ENCODE assay signal across 1 cellular context in genomic region chr19:48588670-48589399, GRCh38.
TF ChIP-seq lines count a peak whose summit lies in the region.

No MANE protein-coding gene starts in this region.

TF ChIP-seq in HepG2, 621 proteins besides CTCF, POLR2A, EP300 and RAD21 (continued from another document and continues in another):
- no peak for TF ChIP-seq ZBTB40 (IDR thresholded peaks at IDR 0.05)
- TF ChIP-seq ZBTB40 (CRISPR knock-in tag; IDR thresholded peaks at IDR 0.05): no peak
- no peak for TF ChIP-seq THAP8 (CRISPR knock-in tag; IDR thresholded peaks at IDR 0.05; ENCODE audit: borderline replicate concordance)
- TF ChIP-seq PCBP1 (IDR thresholded peaks at IDR 0.05; ENCODE audit: borderline replicate concordance, low read depth, low read length): peak; percentile 79; the same call in 1 of the 2 replicates
- no peak for TF ChIP-seq ZSCAN30 (CRISPR knock-in tag; IDR thresholded peaks at IDR 0.05)
- TF ChIP-seq ZNF10 (CRISPR knock-in tag; IDR thresholded peaks at IDR 0.05; ENCODE audit: borderline replicate concordance, low read depth): no peak
- TF ChIP-seq ZNF30 (CRISPR knock-in tag; IDR thresholded peaks at IDR 0.05): no peak
- TF ChIP-seq CREM (IDR thresholded peaks at IDR 0.05): no peak
- TF ChIP-seq CREM (CRISPR knock-in tag; IDR thresholded peaks at IDR 0.05): no peak
- no peak for TF ChIP-seq MEIS2 (CRISPR knock-in tag; IDR thresholded peaks at IDR 0.05)
- TF ChIP-seq TSC22D2 (CRISPR knock-in tag; IDR thresholded peaks at IDR 0.05; ENCODE audit: borderline replicate concordance): no peak
- no peak for TF ChIP-seq ZNF644 (CRISPR knock-in tag; IDR thresholded peaks at IDR 0.05; ENCODE audit: low read depth)
- no peak for TF ChIP-seq ZFP36 (IDR thresholded peaks at IDR 0.05; ENCODE audit: borderline replicate concordance, low read depth, low read length, partially characterized antibody)
- no peak for TF ChIP-seq ATF7 (IDR thresholded peaks at IDR 0.05)
- no peak for TF ChIP-seq ATF7 (CRISPR knock-in tag; IDR thresholded peaks at IDR 0.05)
- TF ChIP-seq ZNF143 (CRISPR knock-in tag; IDR thresholded peaks at IDR 0.05): no peak
- no peak for TF ChIP-seq ZFP1 (CRISPR knock-in tag; IDR thresholded peaks at IDR 0.05)
- no peak for TF ChIP-seq NR2F1 (CRISPR knock-in tag; IDR thresholded peaks at IDR 0.05)
- TF ChIP-seq ZNF451 (CRISPR knock-in tag; IDR thresholded peaks at IDR 0.05): 0 out of 2 replicates have a peak, but pooled peaks have one; percentile 40
- no peak for TF ChIP-seq ZNF276 (CRISPR knock-in tag; IDR thresholded peaks at IDR 0.05; ENCODE audit: low read depth)
- TF ChIP-seq ZNF768 (CRISPR knock-in tag; IDR thresholded peaks at IDR 0.05): peak; percentile 61; the same call in 1 of the 2 replicates
- no peak for TF ChIP-seq KAT2B (IDR thresholded peaks at IDR 0.05; ENCODE audit: borderline replicate concordance, low read depth, low read length)
- no peak for TF ChIP-seq FIP1L1 (IDR thresholded peaks at IDR 0.05; ENCODE audit: borderline replicate concordance, insufficient read depth, low read depth, low read length)
- no peak for TF ChIP-seq ZNF317 (CRISPR knock-in tag; IDR thresholded peaks at IDR 0.05)
- TF ChIP-seq HOXA3 (CRISPR knock-in tag; IDR thresholded peaks at IDR 0.05): peak; percentile 47; the same call in 1 of the 2 replicates
- TF ChIP-seq ZNF83 (CRISPR knock-in tag; IDR thresholded peaks at IDR 0.05; ENCODE audit: borderline replicate concordance): no peak
- no peak for TF ChIP-seq ZNF362 (CRISPR knock-in tag; IDR thresholded peaks at IDR 0.05; ENCODE audit: borderline replicate concordance)
- peak; percentile 53; the same call in 1 of the 2 replicates for TF ChIP-seq ZNF746 (CRISPR knock-in tag; IDR thresholded peaks at IDR 0.05)
- no peak for TF ChIP-seq SP5 (CRISPR knock-in tag; IDR thresholded peaks at IDR 0.05; ENCODE audit: borderline replicate concordance, low read depth)
- no peak for TF ChIP-seq HOMEZ (CRISPR knock-in tag; IDR thresholded peaks at IDR 0.05; ENCODE audit: low read depth)
- TF ChIP-seq PCBP2 (optimal IDR thresholded peaks at IDR 0.05; ENCODE audit: low read depth, low read length, poor library complexity, severe bottlenecking): no peak
- TF ChIP-seq ZNF430 (CRISPR knock-in tag; IDR thresholded peaks at IDR 0.05): no peak
- no peak for TF ChIP-seq ATF7-NPFF (CRISPR knock-in tag; IDR thresholded peaks at IDR 0.05; ENCODE audit: low read depth)
- no peak for TF ChIP-seq NFAT5 (CRISPR knock-in tag; IDR thresholded peaks at IDR 0.05)
